ENCODE assay signal across 8 cellular contexts in genomic region chr16:24730914-24731313, GRCh38. TPM values are rescaled to one million over a fixed set of nuclear protein-coding genes. Genes with fewer than 3 reads are reported as not detected.
DNase-seq lines count a peak whose midpoint lies in the region; ATAC-seq and TF ChIP-seq lines count a peak whose summit lies in the region.

No MANE protein-coding gene starts in this region.

- RAD21 ChIA-PET in HCT116 (lab: Charles Lee; ENCODE audit: low non-redundant PET in 1 of 2, low total read pairs in 2 of 2, uncharacterized antibody in 2 of 2, unreplicated experiment in 2 of 2): interaction anchor here in 1 of 2 experiments (0.6 kb wide), 1 partner anchor 286 kb away, joined by 3 read pairs; no protein-coding TSS in a partner anchor

- CTCF ChIA-PET in HCT116 (lab: Charles Lee): no interaction called here
- CTCF ChIA-PET in activated CD4-positive, alpha-beta memory T cell treated with anti-CD3 and anti-CD28 coated beads for 36 hours (lab: Charles Lee): interaction anchor here (0.8 to 1.0 kb wide), 2 partner anchors 22 to 183 kb away, joined by 3 to 4 read pairs; no protein-coding TSS in a partner anchor

- ATAC-seq in HCT116 (no peak), right cardiac atrium (no peak), HG03354 (IDR thresholded peaks at IDR 0.05; ENCODE audit: poor library complexity, severe bottlenecking, unreplicated experiment) (no peak)
- ATAC-seq in activated CD4-positive, CD25-positive, alpha-beta regulatory T cell treated with anti-CD3 and anti-CD28 coated beads, Interleukin-2, amount 50 U/mL, for 24 hours: no peak

- peak overlapping the region; percentile 81 for H3K4me2 ChIP-seq in HCT116 (ENCODE audit: low read length)

- TF ChIP-seq CTCF in HCT116 (IDR thresholded peaks at IDR 0.05 in 2 of 3, conservative IDR thresholded peaks at IDR 0.05 in 1 of 3; ENCODE audit: borderline replicate concordance in 1 of 3, insufficient read depth in 1 of 3, low read depth in 2 of 3, low read length in 2 of 3) (no peak), spleen (IDR thresholded peaks at IDR 0.05 in 8 of 11, conservative IDR thresholded peaks at IDR 0.05 in 3 of 11) (no peak)

- no peak overlapping the region for H2AFZ ChIP-seq in HCT116 (ENCODE audit: low read depth, low read length, poor library complexity, severe bottlenecking)

- peak overlapping the region; percentile 97 for H3K27ac Mint-ChIP-seq in activated CD4-positive, alpha-beta memory T cell treated with anti-CD3 and anti-CD28 coated beads for 36 hours

- peak overlapping the region; percentile 98 for H3K4me3 Mint-ChIP-seq in activated CD4-positive, alpha-beta memory T cell treated with anti-CD3 and anti-CD28 coated beads for 36 hours

- H3K27me3 Mint-ChIP-seq in activated CD4-positive, alpha-beta memory T cell treated with anti-CD3 and anti-CD28 coated beads for 36 hours: no peaks in the 10 kb centered on the region

- peak overlapping the region; percentile 77 to 92 for H3K4me3 ChIP-seq in HCT116 (replicated peaks in 1 of 2; ENCODE audit: low read depth in 1 of 2, low read length in 2 of 2)
- H3K4me3 ChIP-seq in right cardiac atrium (ENCODE audit: low read length): peak overlapping the region; percentile 94
- peak overlapping the region in 6 of 8 donors; percentile 74 to 96 (median 90) for H3K4me3 ChIP-seq in spleen

- H3K27me3 ChIP-seq in HCT116 (ENCODE audit: insufficient read depth, low read length) (no peaks in the 10 kb centered on the region), right cardiac atrium (ENCODE audit: control insufficient read depth, insufficient read depth) (no peaks in the 10 kb centered on the region), spleen (replicated peaks in 1 of 7) (no peaks in the 10 kb centered on the region)

- POLR2A ChIA-PET in HCT116 (lab: Charles Lee): interaction anchor here (0.7 kb wide), 1 partner anchor 241 kb away, joined by 3 read pairs; no protein-coding TSS in a partner anchor
- POLR2A ChIA-PET in activated CD4-positive, alpha-beta memory T cell treated with anti-CD3 and anti-CD28 coated beads for 36 hours (lab: Charles Lee): interaction anchor here (0.5 to 2.0 kb wide), 4 partner anchors 17 to 995 kb away, joined by 3 to 5 read pairs (median 4); partner anchors contain the start of gene RBBP6

- intact Hi-C loops in HCT116 (cut with micrococcal nuclease) (loop anchor here (10.0 kb wide), 1 partner anchor 56 kb away; no protein-coding TSS in a partner anchor), right cardiac atrium (cut with DNase I) (no loop called here), spleen (cut with DNase I; ENCODE audit: low total_unique reads) (no loop called here)
- intact Hi-C loops in activated CD4-positive, alpha-beta memory T cell treated with anti-CD3 and anti-CD28 coated beads for 36 hours (cut with micrococcal nuclease): no loop called here

- TF ChIP-seq POLR2A in HCT116 (IDR thresholded peaks at IDR 0.05; ENCODE audit: borderline replicate concordance, extremely low read depth, insufficient read depth, insufficient read length) (no peak), spleen (IDR thresholded peaks at IDR 0.05) (no peak)

- H3K27ac ChIP-seq in HCT116 (ENCODE audit: low read depth, low read length) (no peak overlapping the region), right cardiac atrium (ENCODE audit: low read length) (peak overlapping the region; percentile 98), spleen (peak overlapping the region in 5 of 8 donors; percentile 37 to 95 (median 91))

- peaks cover 31% of the 10 kb centered on the region for H3K36me3 Mint-ChIP-seq in activated CD4-positive, alpha-beta memory T cell treated with anti-CD3 and anti-CD28 coated beads for 36 hours

- TSS peak; percentile 62 for BruUV-seq in HCT116 (replicated peaks; lab: Mats Ljungman, UMichigan)

- H3K9ac ChIP-seq in HCT116 (ENCODE audit: low read length): 0 out of 2 replicates have a peak overlapping the region, but pooled peaks have one; percentile 76

- H3K79me2 ChIP-seq in HCT116 (ENCODE audit: insufficient read depth, low read length): peaks cover 60% of the 10 kb centered on the region

- 10% methylated on average over 6 of the region's 6 CpGs for WGBS in right cardiac atrium
- 26 to 43% (median 33%) methylated on average over 6 of the region's 6 CpGs for WGBS in spleen, 5 donors

- H3K9me3 Mint-ChIP-seq in activated CD4-positive, alpha-beta memory T cell treated with anti-CD3 and anti-CD28 coated beads for 36 hours: no peaks in the 10 kb centered on the region

- H3K9me3 ChIP-seq in HCT116 (ENCODE audit: control insufficient read depth in 1 of 2, insufficient read depth in 1 of 2, low read depth in 1 of 2, low read length in 2 of 2): no peaks in the 10 kb centered on the region
- H3K9me3 ChIP-seq in right cardiac atrium (ENCODE audit: control insufficient read depth, low read length): no peaks in the 10 kb centered on the region
- no peaks in the 10 kb centered on the region for H3K9me3 ChIP-seq in spleen

- H3K4me1 ChIP-seq in HCT116 (ENCODE audit: control insufficient read depth in 1 of 2, insufficient read depth in 2 of 2, low read length in 2 of 2) (peaks cover 10 to 20% of the 10 kb centered on the region in 2 experiments), right cardiac atrium (ENCODE audit: control insufficient read depth, insufficient read depth, low read length) (peaks cover 7% of the 10 kb centered on the region), spleen (peaks cover 31 to 66% (median 57%) of the 10 kb centered on the region in 6 donors)

- peaks cover 61% of the 10 kb centered on the region for H3K4me1 Mint-ChIP-seq in activated CD4-positive, alpha-beta memory T cell treated with anti-CD3 and anti-CD28 coated beads for 36 hours (ENCODE audit: low read depth)

- peaks cover 15% of the 10 kb centered on the region; the same call in 1 of the 2 replicates for H4K20me1 ChIP-seq in HCT116 (ENCODE audit: insufficient read depth)

- no peak for TF ChIP-seq RAD21 in HCT116 (IDR thresholded peaks at IDR 0.05; ENCODE audit: low read depth)

- no peak for DNase-seq in HCT116 (ENCODE audit: low read depth, low spot score)
- no peak for DNase-seq in activated CD4-positive, alpha-beta memory T cell treated with anti-CD3 and anti-CD28 coated beads for 36 hours
- DNase-seq in right cardiac atrium: no peak
- no peak for DNase-seq in spleen
- no peak for DNase-seq in NCI-H748 (lab: John Stamatoyannopoulos, UW; ENCODE audit: unreplicated experiment)
- no peak for DNase-seq in NCI-H1694 (lab: John Stamatoyannopoulos, UW)

- H3K9me2 ChIP-seq in HCT116 (ENCODE audit: insufficient read depth): no peaks in the 10 kb centered on the region

- peaks cover 2 to 17% of the 10 kb centered on the region in 2 experiments; a peak in 1 of 4 replicates for H3K36me3 ChIP-seq in HCT116 (ENCODE audit: control insufficient read depth in 1 of 2, insufficient read depth in 2 of 2, low read length in 2 of 2)
- peaks cover 0 to 33% (median 2%) of the 10 kb centered on the region in 6 donors for H3K36me3 ChIP-seq in spleen

TF ChIP-seq in HCT116, 20 proteins besides CTCF, POLR2A, EP300 and RAD21 (continues in another document):
- TF ChIP-seq POLR2AphosphoS5 (IDR thresholded peaks at IDR 0.05; ENCODE audit: low read depth, low read length) (no peak), ZNF274 (IDR thresholded peaks at IDR 0.05; ENCODE audit: low read depth, low read length) (no peak), JUND (IDR thresholded peaks at IDR 0.05) (no peak), ZFX (IDR thresholded peaks at IDR 0.05) (no peak), FOSL1 (IDR thresholded peaks at IDR 0.05; ENCODE audit: low read depth) (no peak), ELF1 (IDR thresholded peaks at IDR 0.05; ENCODE audit: borderline replicate concordance, low read depth) (no peak), MAX (IDR thresholded peaks at IDR 0.05) (no peak), ATF3 (IDR thresholded peaks at IDR 0.05) (no peak), TCF7L2 (IDR thresholded peaks at IDR 0.05; ENCODE audit: borderline replicate concordance, extremely low read depth, insufficient read depth, insufficient read length) (no peak), ZBTB33 (IDR thresholded peaks at IDR 0.05; ENCODE audit: extremely low read depth, insufficient replicate concordance, low read length) (no peak), CEBPB (IDR thresholded peaks at IDR 0.05; ENCODE audit: low read depth) (no peak), YY1 (IDR thresholded peaks at IDR 0.05; ENCODE audit: extremely low read depth, insufficient replicate concordance, low read depth, low read length) (no peak), CBX3 (IDR thresholded peaks at IDR 0.05; ENCODE audit: low read depth) (no peak), EGR1 (IDR thresholded peaks at IDR 0.05; ENCODE audit: low read depth) (no peak), EZH2phosphoT487 (IDR thresholded peaks at IDR 0.05; ENCODE audit: borderline replicate concordance) (no peak), SP1 (IDR thresholded peaks at IDR 0.05; ENCODE audit: low read depth) (no peak), SIN3A (IDR thresholded peaks at IDR 0.05; ENCODE audit: low read depth) (no peak)

RNA-seq across cellular contexts. Expression of gene TNRC6A, which starts 1.5 kb away (rescaled TPM):
- total RNA-seq in HCT116 (2021; ENCODE audit: unreplicated experiment) (37.0 TPM), right cardiac atrium (10 to 100 TPM; 35.1 to 41.2 (median 38.3) TPM), spleen (10 to 100 TPM; 45.4 to 67.8 (median 66.9) TPM)
- polyA plus RNA-seq in HCT116 (2012): 13.6 and 14.4 TPM in 2 replicates
- 10 to 100 TPM; 31.7 to 36.3 TPM for total RNA-seq in activated CD4-positive, alpha-beta memory T cell treated with anti-CD3 and anti-CD28 coated beads for 36 hours
- polyA plus RNA-seq in right cardiac atrium (17.6 TPM), spleen (10 to 100 TPM in 2 of 3 donors, 1 to 10 TPM in 1; 6.5 to 13.8 (median 13.2) TPM)
